Comparison of ENCODE assay signal across 8 cellular contexts in genomic region chr15:42736793-42737528, GRCh38. TPM values are rescaled to one million over a fixed set of nuclear protein-coding genes. Genes with fewer than 3 reads are reported as not detected.
DNase-seq lines count a peak whose midpoint lies in the region; ATAC-seq and TF ChIP-seq lines count a peak whose summit lies in the region.

A gene with protein sequence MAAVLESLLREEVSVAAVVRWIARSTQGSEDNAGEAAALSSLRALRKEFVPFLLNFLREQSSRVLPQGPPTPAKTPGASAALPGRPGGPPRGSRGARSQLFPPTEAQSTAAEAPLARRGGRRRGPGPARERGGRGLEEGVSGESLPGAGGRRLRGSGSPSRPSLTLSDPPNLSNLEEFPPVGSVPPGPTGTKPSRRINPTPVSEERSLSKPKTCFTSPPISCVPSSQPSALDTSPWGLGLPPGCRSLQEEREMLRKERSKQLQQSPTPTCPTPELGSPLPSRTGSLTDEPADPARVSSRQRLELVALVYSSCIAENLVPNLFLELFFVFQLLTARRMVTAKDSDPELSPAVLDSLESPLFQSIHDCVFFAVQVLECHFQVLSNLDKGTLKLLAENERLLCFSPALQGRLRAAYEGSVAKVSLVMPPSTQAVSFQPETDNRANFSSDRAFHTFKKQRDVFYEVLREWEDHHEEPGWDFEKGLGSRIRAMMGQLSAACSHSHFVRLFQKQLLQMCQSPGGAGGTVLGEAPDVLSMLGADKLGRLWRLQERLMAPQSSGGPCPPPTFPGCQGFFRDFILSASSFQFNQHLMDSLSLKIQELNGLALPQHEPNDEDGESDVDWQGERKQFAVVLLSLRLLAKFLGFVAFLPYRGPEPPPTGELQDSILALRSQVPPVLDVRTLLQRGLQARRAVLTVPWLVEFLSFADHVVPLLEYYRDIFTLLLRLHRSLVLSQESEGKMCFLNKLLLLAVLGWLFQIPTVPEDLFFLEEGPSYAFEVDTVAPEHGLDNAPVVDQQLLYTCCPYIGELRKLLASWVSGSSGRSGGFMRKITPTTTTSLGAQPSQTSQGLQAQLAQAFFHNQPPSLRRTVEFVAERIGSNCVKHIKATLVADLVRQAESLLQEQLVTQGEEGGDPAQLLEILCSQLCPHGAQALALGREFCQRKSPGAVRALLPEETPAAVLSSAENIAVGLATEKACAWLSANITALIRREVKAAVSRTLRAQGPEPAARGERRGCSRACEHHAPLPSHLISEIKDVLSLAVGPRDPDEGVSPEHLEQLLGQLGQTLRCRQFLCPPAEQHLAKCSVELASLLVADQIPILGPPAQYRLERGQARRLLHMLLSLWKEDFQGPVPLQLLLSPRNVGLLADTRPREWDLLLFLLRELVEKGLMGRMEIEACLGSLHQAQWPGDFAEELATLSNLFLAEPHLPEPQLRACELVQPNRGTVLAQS (minus strand): TSS chr15:42737128. CDS start chr15:42737102, 26 bp downstream.

- H3K4me3 ChIP-seq in astrocyte of the cerebellum (ENCODE audit: low read depth, low read length) (peak within 1 kb of the TSS; percentile 63), hepatocyte (peak within 1 kb of the TSS; percentile 85), aorta (ENCODE audit: low read length in 2 of 2) (peak within 1 kb of the TSS; percentile 77)

- DNase-seq in NCI-H187 treated with DMSO at 0.1 percent for 48 hours (lab: John Stamatoyannopoulos, UW) (peak; percentile 1), T-helper 9 cell (peak; percentile 92), astrocyte of the cerebellum (ENCODE audit: low read depth) (peak; percentile 28), hepatocyte (ENCODE audit: low spot score) (peak; percentile 95), renal cortical epithelial cell (ENCODE audit: low read depth) (peak; percentile 56), aorta (peak; percentile 95 to 98)

- H3K27ac ChIP-seq in hepatocyte: peak within 1 kb of the TSS; percentile 84
- H3K27ac ChIP-seq in aorta (ENCODE audit: low read depth in 1 of 2, low read length in 2 of 2): peak within 1 kb of the TSS; percentile 9 to 94

- H3K27me3 ChIP-seq in hepatocyte (no peaks in the 10 kb centered on the region), aorta (ENCODE audit: control insufficient read depth in 1 of 2, insufficient read depth in 2 of 2, low read length in 1 of 2) (no peaks in the 10 kb centered on the region)

- H4K20me1 ChIP-seq in hepatocyte (ENCODE audit: insufficient read depth, poor library complexity, severe bottlenecking): peaks cover 2% of the 10 kb centered on the region

- in situ Hi-C loops in astrocyte of the cerebellum (cut with HindIII; ENCODE audit: low sequenced_read_pairs): no loop called here

- no peak for TF ChIP-seq CTCF in astrocyte of the cerebellum (IDR thresholded peaks at IDR 0.05; ENCODE audit: low read depth, low read length, missing control alignments)
- no peak for TF ChIP-seq CTCF in hepatocyte (IDR thresholded peaks at IDR 0.05; ENCODE audit: poor library complexity)

- peaks cover 20% of the 10 kb centered on the region for H3K79me2 ChIP-seq in hepatocyte

- intact Hi-C loops in aorta (cut with DNase I): no loop called here

- peaks cover under 1% of the 10 kb centered on the region for H3K36me3 ChIP-seq in hepatocyte (replicated peaks; ENCODE audit: insufficient read depth, low read depth)
- H3K36me3 ChIP-seq in aorta (ENCODE audit: control insufficient read depth in 1 of 2, insufficient read depth in 2 of 2, low read length in 1 of 2): peaks cover 0 to under 1% of the 10 kb centered on the region in 2 donors

- H3K4me1 ChIP-seq in hepatocyte (ENCODE audit: insufficient read depth): peaks cover 18% of the 10 kb centered on the region
- H3K4me1 ChIP-seq in aorta (ENCODE audit: control insufficient read depth in 1 of 2, insufficient read depth in 2 of 2, low read length in 2 of 2): no peaks in the 10 kb centered on the region

- peak; percentile 89 for TF ChIP-seq POLR2A in GM15510 (IDR thresholded peaks at IDR 0.05; ENCODE audit: borderline replicate concordance, extremely low read depth, insufficient read length)

- H3K9me2 ChIP-seq in hepatocyte (replicated peaks; ENCODE audit: insufficient read depth): no peaks in the 10 kb centered on the region

- H3K4me2 ChIP-seq in hepatocyte: peak within 1 kb of the TSS; percentile 85

- WGBS in hepatocyte (ENCODE audit: low lambda C conversion rate, missing lambda C conversion rate): under 1% methylated on average over 42 of the region's 76 CpGs
- WGBS in aorta, 2 donors: 0% methylated on average over 57 to 76 of the region's 76 CpGs

- ATAC-seq in HG02852 (IDR thresholded peaks at IDR 0.05; ENCODE audit: unreplicated experiment) (peak; percentile 74), aorta (ENCODE audit: low FRiP score) (peak; percentile 96)

- peak within 1 kb of the TSS; percentile 78 for H2AFZ ChIP-seq in hepatocyte

- H3K9me3 ChIP-seq in hepatocyte (ENCODE audit: low read depth) (no peaks in the 10 kb centered on the region), aorta (ENCODE audit: control insufficient read depth, low read length) (no peaks in the 10 kb centered on the region)

RNA-seq across cellular contexts. Expression of the gene that starts here (rescaled TPM):
- 12.3 and 14.0 TPM in 2 replicates for total RNA-seq in hepatocyte
- polyA plus RNA-seq in hepatocyte: 13.9 and 20.1 TPM in 2 replicates
- total RNA-seq in renal cortical epithelial cell: 4.2 and 13.0 TPM in 2 replicates
- 10 to 100 TPM in 1 of 2 donors, 1 to 10 TPM in 1; 9.0 to 18.6 TPM for total RNA-seq in aorta
- polyA plus RNA-seq in aorta: 10 to 100 TPM in 1 of 2 donors, 1 to 10 TPM in 1; 2.8 to 24.6 TPM

Comparison
In these comparisons a context has a peak if more than half of its experiments do, and no peak if none do; other contexts are left out.
1. Peak in every context shown above with its lines: DNase-seq, ATAC-seq, H3K4me3 ChIP-seq and H3K27ac ChIP-seq.
2. DNase-seq: peak in every context shown above with its lines; median percentile 96 in aorta; 95 in hepatocyte; 92 in T-helper 9 cell; 56 in renal cortical epithelial cell; 28 in astrocyte of the cerebellum; 1 in NCI-H187 treated with DMSO at 0.1 percent for 48 hours.